ENCODE assay signal across 18 cellular contexts in the genomic region with DNA sequence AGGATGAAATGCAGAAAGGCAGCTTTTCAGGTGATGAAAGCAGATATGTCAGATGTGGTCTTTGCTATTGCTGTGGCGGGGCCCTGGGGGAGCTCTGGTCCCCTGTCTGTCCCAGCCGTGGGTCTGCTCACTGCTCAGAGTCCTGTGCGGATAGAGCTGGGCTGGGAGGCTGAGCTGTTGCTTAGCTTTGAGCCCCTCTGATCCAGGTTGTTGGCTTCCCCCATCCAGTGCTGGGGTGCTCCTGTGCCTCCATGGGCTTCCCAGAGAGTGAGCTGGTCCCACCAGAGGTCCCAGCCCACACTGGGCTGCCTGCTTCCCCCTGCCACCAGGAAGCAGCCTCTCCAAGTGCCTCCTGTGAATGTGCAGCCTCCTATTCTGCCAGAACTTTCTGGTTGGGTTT.
"Had no signal": no experiment of that assay in that cellular context is flagged by ENCODE, and none has a peak within 500 bp of the region (broad histone marks: within the 10 kb centered on the region; RNA-seq: fewer than 3 reads in every experiment).

No MANE protein-coding gene starts in this region.

- H3K27ac Mint-ChIP-seq: activated T-helper 17 cell treated with anti-CD3 and anti-CD28 coated beads, Interleukin-2, amount 50 U/mL, for 72 hours; endodermal cell; neural progenitor cell; T-cell; type B pancreatic cell had no signal

- DNase-seq: activated CD4-positive, alpha-beta T cell treated with anti-CD3 and anti-CD28 coated beads, Interleukin-2, amount 50 U/mL, for 1 hour; activated naive CD4-positive, alpha-beta T cell treated with Interleukin-2 at 50 U/mL for 16 hours; activated T-cell treated with anti-CD3 and anti-CD28 coated beads for 4 hours; endodermal cell; hippocampal formation; kidney glomerular epithelial cell; naive B cell; SK-N-SH; stimulated activated CD4-positive, alpha-beta T cell treated with anti-CD3 and anti-CD28 coated beads, Interleukin-4, amount 100 ng/mL, for 24 hours; stimulated activated naive CD4-positive, alpha-beta T cell; substantia nigra; T-cell; T-helper 9 cell had no signal

- H3K4me2 ChIP-seq: neural progenitor cell had no signal

- H3K4me3 Mint-ChIP-seq: activated T-helper 17 cell treated with anti-CD3 and anti-CD28 coated beads, Interleukin-2, amount 50 U/mL, for 72 hours; endodermal cell; naive B cell; neural progenitor cell; T-cell; type B pancreatic cell had no signal

- ATAC-seq: activated CD4-positive, CD25-positive, alpha-beta regulatory T cell treated with anti-CD3 and anti-CD28 coated beads, Interleukin-2, amount 50 U/mL, for 24 hours; activated T-helper 17 cell treated with anti-CD3 and anti-CD28 coated beads, Interleukin-2, amount 50 U/mL, for 72 hours; T-cell had no signal

- H3K9me3 ChIP-seq: SK-N-SH had no signal

- H2AFZ ChIP-seq: neural progenitor cell had no signal

- H3K4me1 Mint-ChIP-seq: activated T-helper 17 cell treated with anti-CD3 and anti-CD28 coated beads, Interleukin-2, amount 50 U/mL, for 72 hours had no signal

- H3K27me3 ChIP-seq: dorsolateral prefrontal cortex, neural progenitor cell had no signal

- H3K27ac ChIP-seq: dorsolateral prefrontal cortex, neural progenitor cell had no signal

- H3K9ac ChIP-seq: neural progenitor cell had no signal

- H3K4me1 ChIP-seq: neural progenitor cell had no signal

- H3K4me3 ChIP-seq: dorsolateral prefrontal cortex, neural progenitor cell had no signal

- H3K36me3 ChIP-seq: neural progenitor cell had no signal

- H3K27me3 Mint-ChIP-seq: type B pancreatic cell had no signal
